In genomic region chr2:128027278-128027800, GRCh38 we compare ENCODE assay signal across 1 cellular context.
A peak's percentile ranks its signal among the peaks of the same experiment; 100 is the strongest.
TF ChIP-seq lines count a peak whose summit lies in the region.

No MANE protein-coding gene starts in this region.

TF ChIP-seq in K562, 482 proteins besides CTCF, POLR2A, EP300 and RAD21 (continued from another document and continues in another):
- TF ChIP-seq RCOR1 (IDR thresholded peaks at IDR 0.05; ENCODE audit: borderline replicate concordance in 1 of 2, low read depth in 2 of 2, low read length in 2 of 2) (no peak), NR4A1 (CRISPR knock-in tag; IDR thresholded peaks at IDR 0.05) (no peak), NR4A1 (tag; IDR thresholded peaks at IDR 0.05) (no peak), SMAD3 (CRISPR knock-in tag; conservative IDR thresholded peaks at IDR 0.05) (no peak), ZNF431 (CRISPR knock-in tag; IDR thresholded peaks at IDR 0.05) (no peak), CCAR2 (IDR thresholded peaks at IDR 0.05; ENCODE audit: low read depth, low read length) (no peak), ZBTB7A (IDR thresholded peaks at IDR 0.05; ENCODE audit: borderline replicate concordance, control insufficient read depth, low read depth, low read length) (no peak), ZNF263 (CRISPR knock-in tag; IDR thresholded peaks at IDR 0.05; ENCODE audit: borderline replicate concordance) (no peak), MGA (IDR thresholded peaks at IDR 0.05) (no peak), HMG20A (CRISPR knock-in tag; conservative IDR thresholded peaks at IDR 0.05) (no peak), MTA3 (IDR thresholded peaks at IDR 0.05; ENCODE audit: borderline replicate concordance) (no peak), NCOA4 (IDR thresholded peaks at IDR 0.05; ENCODE audit: partially characterized antibody) (no peak), FOS (IDR thresholded peaks at IDR 0.05; ENCODE audit: extremely low read depth, insufficient read length) (peak; percentile 84), DIDO1 (tag; IDR thresholded peaks at IDR 0.05; ENCODE audit: low read depth) (no peak), JUNB (CRISPR knock-in tag; conservative IDR thresholded peaks at IDR 0.05) (no peak), CHD2 (IDR thresholded peaks at IDR 0.05; ENCODE audit: low read depth, low read length) (peak; percentile 59; the same call in 1 of the 2 replicates), HMGN3 (IDR thresholded peaks at IDR 0.05; ENCODE audit: borderline replicate concordance, extremely low read depth, insufficient read length, low read depth, low read length) (peak; percentile 23), ZNF347 (CRISPR knock-in tag; IDR thresholded peaks at IDR 0.05; ENCODE audit: low read depth) (no peak), ZNF444 (CRISPR knock-in tag; IDR thresholded peaks at IDR 0.05) (no peak), THRA (IDR thresholded peaks at IDR 0.05) (no peak), ZNF134 (CRISPR knock-in tag; conservative IDR thresholded peaks at IDR 0.05) (no peak), TBL1XR1 (IDR thresholded peaks at IDR 0.05; ENCODE audit: low read length in 2 of 2) (no peak), ZNF384 (IDR thresholded peaks at IDR 0.05; ENCODE audit: low read depth, low read length) (no peak), HDAC8 (tag; IDR thresholded peaks at IDR 0.05) (no peak), ZHX1 (conservative IDR thresholded peaks at IDR 0.05; ENCODE audit: low read length) (no peak), KDM5B (IDR thresholded peaks at IDR 0.05; ENCODE audit: insufficient replicate concordance, low read depth, low read length) (peak; percentile 2), CHD4 (IDR thresholded peaks at IDR 0.05; ENCODE audit: insufficient read depth, insufficient replicate concordance, low read depth, low read length, poor library complexity, severe bottlenecking) (no peak), SMAD1 (IDR thresholded peaks at IDR 0.05; ENCODE audit: low read depth, low read length, partially characterized antibody) (no peak), TRIM25 (IDR thresholded peaks at IDR 0.05; ENCODE audit: borderline replicate concordance) (no peak), ZBTB12 (CRISPR knock-in tag; IDR thresholded peaks at IDR 0.05) (no peak), CEBPZ (IDR thresholded peaks at IDR 0.05; ENCODE audit: borderline replicate concordance, low read depth, low read length) (no peak), HNRNPL (IDR thresholded peaks at IDR 0.05; ENCODE audit: low read depth, low read length) (no peak), CREB1 (IDR thresholded peaks at IDR 0.05) (peak; percentile 74), CREB1 (CRISPR knock-in tag; IDR thresholded peaks at IDR 0.05) (0 out of 2 replicates have a peak, but pooled peaks have one; percentile 29), PCBP1 (IDR thresholded peaks at IDR 0.05; ENCODE audit: low read depth, low read length, poor library complexity, severe bottlenecking) (no peak), ZNF551 (CRISPR knock-in tag; IDR thresholded peaks at IDR 0.05) (no peak), FOXP1 (CRISPR knock-in tag; IDR thresholded peaks at IDR 0.05) (no peak), HNRNPK (IDR thresholded peaks at IDR 0.05; ENCODE audit: low read depth, low read length, poor library complexity, severe bottlenecking) (peak; percentile 46), MBD2 (IDR thresholded peaks at IDR 0.05; ENCODE audit: borderline replicate concordance, low read depth) (peak; percentile 69; the same call in 1 of the 2 replicates), GTF2E2 (tag; IDR thresholded peaks at IDR 0.05) (peak; percentile 60; the same call in 1 of the 2 replicates), ZNF699 (CRISPR knock-in tag; IDR thresholded peaks at IDR 0.05; ENCODE audit: insufficient replicate concordance) (no peak), STAT5B (CRISPR knock-in tag; IDR thresholded peaks at IDR 0.05) (no peak)
